Comparison of ENCODE assay signal across 9 cellular contexts in the genomic region with DNA sequence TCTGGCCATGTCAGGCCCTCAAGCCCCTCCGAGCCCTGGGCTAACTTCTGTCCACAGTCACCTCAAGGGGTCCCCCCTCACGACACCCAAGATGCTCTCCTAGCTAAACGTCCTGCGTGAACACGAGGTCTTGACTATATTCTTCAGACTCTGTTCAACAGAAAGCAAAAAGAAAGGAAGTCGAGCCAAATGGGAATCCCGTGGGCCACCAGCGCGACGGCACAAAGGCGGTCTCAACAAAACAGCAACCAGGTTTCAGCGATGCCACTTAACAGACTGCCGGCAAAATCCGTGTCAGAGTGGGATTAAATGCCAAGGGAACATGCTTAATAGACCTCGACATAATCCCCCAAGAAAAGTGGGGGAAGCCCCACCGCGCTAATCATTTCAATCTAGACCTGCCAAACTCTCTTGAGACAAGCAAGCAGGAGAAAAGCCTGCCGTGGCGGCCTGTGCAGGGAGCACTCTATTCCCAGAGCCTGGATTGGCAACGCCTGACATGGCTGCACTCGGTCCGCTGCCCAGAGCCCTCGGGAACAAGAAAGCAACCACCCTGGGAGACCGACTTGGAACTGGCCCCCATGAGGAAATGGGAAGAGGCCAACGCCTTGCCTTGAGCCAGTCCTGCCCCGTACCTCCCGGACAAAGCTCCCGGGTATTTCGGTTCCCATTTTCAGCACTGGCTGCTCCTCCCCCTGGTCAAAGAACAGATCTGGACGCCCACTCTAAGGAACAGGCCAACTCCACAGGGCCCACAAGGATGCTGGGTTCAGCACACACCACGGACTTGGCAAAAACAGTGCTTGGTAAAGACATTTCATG. TPM values are rescaled to one million over a fixed set of nuclear protein-coding genes. Genes with fewer than 3 reads are reported as not detected.
DNase-seq lines count a peak whose midpoint lies in the region; ATAC-seq and TF ChIP-seq lines count a peak whose summit lies in the region.
"Had no signal": no experiment of that assay in that cellular context is flagged by ENCODE, and none has a peak within 500 bp of the region (broad histone marks: within the 10 kb centered on the region; RNA-seq: fewer than 3 reads in every experiment).

No MANE protein-coding gene starts in this region.

- peaks cover 13% of the 10 kb centered on the region for H3F3A ChIP-seq in neural progenitor cell (ENCODE audit: low read depth)

- H3K27me3 Mint-ChIP-seq in stimulated activated naive CD8-positive, alpha-beta T cell treated with anti-CD3 and anti-CD28 coated beads, Interleukin-15, amount 100 ng/mL, for 72 hours: no peaks in the 10 kb centered on the region
- no peaks in the 10 kb centered on the region for H3K27me3 Mint-ChIP-seq in neural progenitor cell (ENCODE audit: insufficient read depth, low read depth)

- peaks cover 19% of the 10 kb centered on the region for H3K36me3 Mint-ChIP-seq in neural progenitor cell

- no peaks in the 10 kb centered on the region for H3K9me3 Mint-ChIP-seq in stimulated activated naive CD8-positive, alpha-beta T cell treated with anti-CD3 and anti-CD28 coated beads, Interleukin-15, amount 100 ng/mL, for 72 hours
- no peaks in the 10 kb centered on the region for H3K9me3 Mint-ChIP-seq in neural progenitor cell

- peak overlapping the region; percentile 28 for H3K9ac ChIP-seq in neural progenitor cell

- H3K27ac ChIP-seq in neural progenitor cell: no peak overlapping the region

- H3K4me3 ChIP-seq in neural progenitor cell: no peak overlapping the region

- H3K36me3 ChIP-seq in neural progenitor cell: no peaks in the 10 kb centered on the region

- peaks cover 83% of the 10 kb centered on the region for H3K79me2 ChIP-seq in neural progenitor cell (ENCODE audit: low read depth)

- H3K4me3 Mint-ChIP-seq in stimulated activated naive CD8-positive, alpha-beta T cell treated with anti-CD3 and anti-CD28 coated beads, Interleukin-15, amount 100 ng/mL, for 72 hours: no peak overlapping the region
- peak overlapping the region; percentile 27 for H3K4me3 Mint-ChIP-seq in neural progenitor cell

- no peaks in the 10 kb centered on the region for H3K27me3 ChIP-seq in neural progenitor cell

- no peaks in the 10 kb centered on the region for H3K9me3 ChIP-seq in neural progenitor cell (ENCODE audit: low read depth)

- peaks cover 82% of the 10 kb centered on the region for H3K4me1 Mint-ChIP-seq in stimulated activated naive CD8-positive, alpha-beta T cell treated with anti-CD3 and anti-CD28 coated beads, Interleukin-15, amount 100 ng/mL, for 72 hours
- H3K4me1 Mint-ChIP-seq in neural progenitor cell: peaks cover 50% of the 10 kb centered on the region

- peaks cover 87% of the 10 kb centered on the region for H4K20me1 ChIP-seq in neural progenitor cell (ENCODE audit: low read depth)

- H2AFZ ChIP-seq in neural progenitor cell (replicated peaks): no peak overlapping the region

- H3K27ac Mint-ChIP-seq in stimulated activated naive CD8-positive, alpha-beta T cell treated with anti-CD3 and anti-CD28 coated beads, Interleukin-15, amount 100 ng/mL, for 72 hours: peak overlapping the region; percentile 19 to 62
- peak overlapping the region; percentile 59 for H3K27ac Mint-ChIP-seq in neural progenitor cell

- TF ChIP-seq CTCF in neural progenitor cell (IDR thresholded peaks at IDR 0.05): no peak

- H3K4me1 ChIP-seq in neural progenitor cell: peaks cover 40% of the 10 kb centered on the region

- no peak for DNase-seq in stimulated activated naive CD8-positive, alpha-beta T cell treated with anti-CD3 and anti-CD28 coated beads, Interleukin-15, amount 100 ng/mL, for 72 hours
- DNase-seq in stimulated activated naive CD8-positive, alpha-beta T cell treated with anti-CD3 and anti-CD28 coated beads, Interleukin-15, Interleukin-2, amounts not matched to agents 100 U/mL and 50 U/mL, for 24 hours: no peak
- DNase-seq in fibroblast of gingiva (ENCODE audit: low read depth) (peak; percentile 70), neural progenitor cell (ENCODE audit: low spot score) (no peak), UCSD-AML1 (lab: John Stamatoyannopoulos, UW; ENCODE audit: unreplicated experiment) (no peak), AG08396 (ENCODE audit: low spot score) (no peak), NCI-H187 (lab: John Stamatoyannopoulos, UW) (no peak)
- DNase-seq: activated CD8-positive, alpha-beta memory T cell treated with anti-CD3 and anti-CD28 coated beads, Interleukin-2, amount 50 U/mL, for 48 hours had no signal

- no peak for ATAC-seq in stimulated activated naive CD8-positive, alpha-beta T cell treated with anti-CD3 and anti-CD28 coated beads, Interleukin-15, amount 100 ng/mL, for 72 hours
- ATAC-seq in stimulated activated naive CD8-positive, alpha-beta T cell treated with anti-CD3 and anti-CD28 coated beads, Interleukin-15, Interleukin-2, amounts not matched to agents 100 U/mL and 50 U/mL, for 24 hours: no peak
- ATAC-seq in HG03354 (IDR thresholded peaks at IDR 0.05; ENCODE audit: poor library complexity, severe bottlenecking, unreplicated experiment): no peak

- H3K4me2 ChIP-seq in neural progenitor cell: no peak overlapping the region

RNA-seq across cellular contexts. Expression of a gene that starts 16.0 kb away (rescaled TPM):
- 19.1 and 29.1 TPM in 2 replicates for total RNA-seq in neural progenitor cell (ENCODE audit: low replicate concordance)

RNA-seq across cellular contexts. Expression of a gene that starts 33.0 kb away (rescaled TPM):
- 258 and 305 TPM in 2 replicates for total RNA-seq in neural progenitor cell (ENCODE audit: low replicate concordance)

RNA-seq across cellular contexts. Expression of a gene that starts 49.2 kb away (rescaled TPM):
- 8.0 and 66.2 TPM in 2 replicates for total RNA-seq in neural progenitor cell (ENCODE audit: low replicate concordance)
